3 cellular contexts compared by ENCODE assay signal in the genomic region with DNA sequence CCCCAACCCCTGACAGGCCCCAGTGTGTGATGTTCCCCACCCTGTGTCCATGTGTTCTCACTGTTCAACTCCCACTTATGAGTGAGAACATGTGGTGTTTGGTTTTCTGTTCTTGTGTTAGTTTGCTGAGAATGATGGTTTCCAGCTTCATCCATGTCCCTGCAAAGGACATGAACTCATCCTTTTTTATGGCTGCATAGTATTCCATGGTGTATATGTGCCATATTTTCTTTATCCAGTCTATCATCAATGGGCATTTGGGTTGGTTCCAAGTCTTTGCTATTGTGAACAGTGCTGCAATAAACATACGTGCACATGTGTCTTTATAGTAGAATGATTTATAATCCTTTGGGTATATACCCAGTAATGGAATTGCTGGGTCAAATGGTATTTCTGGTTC. TPM values are rescaled to one million over a fixed set of nuclear protein-coding genes. Genes with fewer than 3 reads are reported as not detected.
"Had no signal": no experiment of that assay in that cellular context is flagged by ENCODE, and none has a peak within 500 bp of the region (broad histone marks: within the 10 kb centered on the region; RNA-seq: fewer than 3 reads in every experiment).

No MANE protein-coding gene starts in this region.

RNA-seq across cellular contexts. Expression of a gene that starts 27.2 kb away (rescaled TPM):
- total RNA-seq: dermis blood vessel endothelial cell, epithelial cell of proximal tubule, gastrocnemius medialis had no signal
